In genomic region chrX:14927391-14927790, GRCh38 we compare ENCODE assay signal across 1 cellular context.
TF ChIP-seq lines count a peak whose summit lies in the region.

No MANE protein-coding gene starts in this region.

TF ChIP-seq in IMR-90, 13 proteins besides CTCF, POLR2A, EP300 and RAD21:
- no peak for TF ChIP-seq MAFK (IDR thresholded peaks at IDR 0.05; ENCODE audit: low read depth, low read length)
- no peak for TF ChIP-seq NFE2L2 (IDR thresholded peaks at IDR 0.05; ENCODE audit: low read depth, low read length)
- TF ChIP-seq BHLHE40 (IDR thresholded peaks at IDR 0.05; ENCODE audit: low read depth, low read length) = no peak
- TF ChIP-seq RCOR1 (IDR thresholded peaks at IDR 0.05; ENCODE audit: insufficient replicate concordance, low read length) = no peak
- TF ChIP-seq USF2 (IDR thresholded peaks at IDR 0.05; ENCODE audit: low read depth, low read length) = no peak
- no peak for TF ChIP-seq RFX5 (IDR thresholded peaks at IDR 0.05; ENCODE audit: low read depth, low read length)
- no peak for TF ChIP-seq FOS (IDR thresholded peaks at IDR 0.05; ENCODE audit: low read depth, low read length)
- no peak for TF ChIP-seq SMC3 (IDR thresholded peaks at IDR 0.05; ENCODE audit: low read depth, low read length)
- TF ChIP-seq MAZ (IDR thresholded peaks at IDR 0.05; ENCODE audit: borderline replicate concordance, low read depth, low read length) = no peak
- TF ChIP-seq MXI1 (IDR thresholded peaks at IDR 0.05; ENCODE audit: borderline replicate concordance, low read depth, low read length) = no peak
- no peak for TF ChIP-seq ELK1 (IDR thresholded peaks at IDR 0.05; ENCODE audit: borderline replicate concordance, low read depth, low read length)
- no peak for TF ChIP-seq CEBPB (IDR thresholded peaks at IDR 0.05; ENCODE audit: low read depth, low read length)
- TF ChIP-seq CHD1 (IDR thresholded peaks at IDR 0.05; ENCODE audit: low read depth, low read length) = no peak
TF ChIP-seq in IMR-90: peak in this region for 0.
